8 cellular contexts compared by ENCODE assay signal in genomic region chr19:12800873-12801465, GRCh38. TPM values are rescaled to one million over a fixed set of nuclear protein-coding genes. Genes with fewer than 3 reads are reported as not detected.
DNase-seq lines count a peak whose midpoint lies in the region; ATAC-seq, FAIRE-seq and TF ChIP-seq lines count a peak whose summit lies in the region.

No MANE protein-coding gene starts in this region.

- peak overlapping the region; percentile 75 for H3K27ac Mint-ChIP-seq in activated naive CD8-positive, alpha-beta T cell

- FAIRE-seq in small intestine (lab: Jason Lieb, UNC) (no peak), H54 (lab: Jason Lieb, UNC) (no peak)

- H3K4me1 ChIP-seq in hepatocyte (ENCODE audit: insufficient read depth) (peaks cover 18% of the 10 kb centered on the region), small intestine (ENCODE audit: control insufficient read depth in 2 of 2, insufficient read depth in 1 of 2, low read depth in 1 of 2, low read length in 1 of 2) (peaks cover 3 to 4% of the 10 kb centered on the region in 2 donors)

- H3K4me1 Mint-ChIP-seq in activated naive CD8-positive, alpha-beta T cell (ENCODE audit: low read depth): peaks cover 30% of the 10 kb centered on the region

- H3K27me3 ChIP-seq in hepatocyte: no peaks in the 10 kb centered on the region
- no peaks in the 10 kb centered on the region for H3K27me3 ChIP-seq in small intestine (ENCODE audit: control insufficient read depth in 2 of 2, insufficient read depth in 2 of 2, low read length in 2 of 2)

- no peak for TF ChIP-seq POLR2A in H54 (IDR thresholded peaks at IDR 0.05; ENCODE audit: low read depth, low read length)

- no peaks in the 10 kb centered on the region for H3K27me3 Mint-ChIP-seq in activated naive CD8-positive, alpha-beta T cell

- DNase-seq in stimulated activated CD4-positive, alpha-beta T cell treated with anti-CD3 and anti-CD28 coated beads, Interleukin-4, amount 100 ng/mL, for 24 hours: peak; percentile 31
- DNase-seq in stimulated activated CD4-positive, alpha-beta T cell treated with anti-CD3 and anti-CD28 coated beads, Interleukin-2, amount 100 ng/mL, for 48 hours: no peak
- DNase-seq in hepatocyte (ENCODE audit: low spot score) (peak; percentile 58), small intestine (peak; percentile 44), H54 (ENCODE audit: insufficient read length, low spot score) (no peak)

- no peaks in the 10 kb centered on the region for H3K9me3 Mint-ChIP-seq in activated naive CD8-positive, alpha-beta T cell (ENCODE audit: low read depth)

- H3K4me3 Mint-ChIP-seq in activated naive CD8-positive, alpha-beta T cell: peak overlapping the region; percentile 88

- H3K79me2 ChIP-seq in hepatocyte: peaks cover 24% of the 10 kb centered on the region

- ATAC-seq in GM21367 (IDR thresholded peaks at IDR 0.05; ENCODE audit: unreplicated experiment) (no peak), HG03175 (IDR thresholded peaks at IDR 0.05; ENCODE audit: unreplicated experiment) (no peak)

- 2% methylated on average over 33 of the region's 38 CpGs for WGBS in hepatocyte (ENCODE audit: low lambda C conversion rate, missing lambda C conversion rate)
- 4 to 9% (median 5%) methylated on average over 38 of the region's 38 CpGs for WGBS in small intestine, 3 donors

- H3K36me3 ChIP-seq in hepatocyte (replicated peaks; ENCODE audit: insufficient read depth, low read depth) (no peaks in the 10 kb centered on the region), small intestine (ENCODE audit: control insufficient read depth in 2 of 2, insufficient read depth in 2 of 2, low read length in 2 of 2) (peaks cover 4 to 5% of the 10 kb centered on the region in 2 donors)

- peak overlapping the region; percentile 99 for H3K4me2 ChIP-seq in hepatocyte

- H3K4me3 ChIP-seq in hepatocyte (peak overlapping the region; percentile 98), small intestine (ENCODE audit: low read depth in 1 of 2, low read length in 2 of 2) (peak overlapping the region; percentile 59 to 86)

- TF ChIP-seq CTCF in hepatocyte (IDR thresholded peaks at IDR 0.05; ENCODE audit: poor library complexity): no peak

- H3K27ac ChIP-seq in hepatocyte (peak overlapping the region; percentile 88), small intestine (ENCODE audit: low read depth in 1 of 2, low read length in 1 of 2) (peak overlapping the region; percentile 56 to 61)

- H3K36me3 Mint-ChIP-seq in activated naive CD8-positive, alpha-beta T cell: no peaks in the 10 kb centered on the region

- peaks cover 6% of the 10 kb centered on the region for H4K20me1 ChIP-seq in hepatocyte (ENCODE audit: insufficient read depth, poor library complexity, severe bottlenecking)

- H3K9me3 ChIP-seq in hepatocyte (ENCODE audit: low read depth): no peaks in the 10 kb centered on the region
- H3K9me3 ChIP-seq in small intestine (ENCODE audit: control insufficient read depth, low read depth): no peaks in the 10 kb centered on the region

- H3K9me2 ChIP-seq in hepatocyte (replicated peaks; ENCODE audit: insufficient read depth): no peaks in the 10 kb centered on the region

- peak overlapping the region; percentile 91 for H2AFZ ChIP-seq in hepatocyte

RNA-seq across cellular contexts. Expression of gene PRDX2, which starts 0.6 kb away (rescaled TPM):
- total RNA-seq in hepatocyte: 497 and 589 TPM in 2 replicates
- polyA plus RNA-seq in hepatocyte (581 and 582 TPM in 2 replicates), small intestine (100 to 1,000 TPM; 390 to 523 (median 442) TPM)

RNA-seq across cellular contexts. Expression of gene THSD8, which starts 0.9 kb away (rescaled TPM):
- not detected in 2 replicates for total RNA-seq in hepatocyte
- 5.1 and 5.7 TPM in 2 replicates for polyA plus RNA-seq in hepatocyte
- polyA plus RNA-seq in small intestine: 1 to 10 TPM in 2 of 3 donors, not detected in 1; 3.1 to 4.0 TPM

RNA-seq across cellular contexts. Expression of gene RNASEH2A, which starts 5.4 kb away (rescaled TPM):
- total RNA-seq in hepatocyte: 8.3 and 9.3 TPM in 2 replicates
- polyA plus RNA-seq in hepatocyte (20.4 and 25.7 TPM in 2 replicates), small intestine (10 to 100 TPM in 1 of 3 donors, 1 to 10 TPM in 2; 3.1 to 22.3 (median 7.0) TPM)

RNA-seq across cellular contexts. Expression of gene JUNB, which starts 9.7 kb away (rescaled TPM):
- 343 and 399 TPM in 2 replicates for total RNA-seq in hepatocyte
- 539 and 633 TPM in 2 replicates for polyA plus RNA-seq in hepatocyte
- polyA plus RNA-seq in small intestine: 100 to 1,000 TPM in 1 of 3 donors, 10 to 100 TPM in 2; 44.7 to 214 (median 54.6) TPM

RNA-seq across cellular contexts. Expression of gene HOOK2, which starts 25.6 kb away (rescaled TPM):
- 44.3 and 70.5 TPM in 2 replicates for total RNA-seq in hepatocyte
- polyA plus RNA-seq in hepatocyte (113 and 128 TPM in 2 replicates), small intestine (100 to 1,000 TPM in 2 of 3 donors, 10 to 100 TPM in 1; 61.8 to 206 (median 134) TPM)

Comparison
In these comparisons a context has a peak if more than half of its experiments do, and no peak if none do; other contexts are left out.
1. DNase-seq: peak in stimulated activated CD4-positive, alpha-beta T cell treated with anti-CD3 and anti-CD28 coated beads, Interleukin-4, amount 100 ng/mL, for 24 hours (single experiment), hepatocyte (single experiment) and small intestine (single experiment); none in stimulated activated CD4-positive, alpha-beta T cell treated with anti-CD3 and anti-CD28 coated beads, Interleukin-2, amount 100 ng/mL, for 48 hours (0 of 2) and H54 (single experiment).